In genomic region chr5:72106922-72107873, GRCh38 we compare ENCODE assay signal across 1 cellular context.
TF ChIP-seq lines count a peak whose summit lies in the region.

Gene MAP1B (plus strand): TSS chr5:72107475. CDS start chr5:72107532, 57 bp downstream.

TF ChIP-seq in A549, 52 proteins besides CTCF, POLR2A, EP300 and RAD21 (continued from another document):
- TF ChIP-seq BCL3 (IDR thresholded peaks at IDR 0.05) (peak; percentile 84; the same call in 2 of the 3 replicates), REST (IDR thresholded peaks at IDR 0.05) (no peak), MAZ (IDR thresholded peaks at IDR 0.05; ENCODE audit: borderline replicate concordance, low read depth, low read length) (0 out of 2 replicates have a peak, but pooled peaks have one; percentile 49), ZC3H11A (IDR thresholded peaks at IDR 0.05) (no peak), BHLHE40 (IDR thresholded peaks at IDR 0.05; ENCODE audit: low read depth, low read length) (no peak), HES2 (IDR thresholded peaks at IDR 0.05) (no peak), GATA3 (IDR thresholded peaks at IDR 0.05; ENCODE audit: borderline replicate concordance) (no peak), USF2 (IDR thresholded peaks at IDR 0.05) (no peak), FOSB (CRISPR knock-in tag; IDR thresholded peaks at IDR 0.05) (0 out of 2 replicates have a peak, but pooled peaks have one; percentile 49), CBX8 (IDR thresholded peaks at IDR 0.05) (no peak), NFE2L2 (conservative IDR thresholded peaks at IDR 0.05; ENCODE audit: low read length) (no peak), NPAS2 (CRISPR knock-in tag; IDR thresholded peaks at IDR 0.05; ENCODE audit: borderline replicate concordance) (no peak), HDAC2 (IDR thresholded peaks at IDR 0.05) (0 out of 2 replicates have a peak, but pooled peaks have one; percentile 17), FOSL2 (IDR thresholded peaks at IDR 0.05) (no peak), FOSL2 (CRISPR knock-in tag; IDR thresholded peaks at IDR 0.05) (no peak), JUNB (IDR thresholded peaks at IDR 0.05) (no peak), PBX3 (IDR thresholded peaks at IDR 0.05) (no peak)
